In the genomic region with DNA sequence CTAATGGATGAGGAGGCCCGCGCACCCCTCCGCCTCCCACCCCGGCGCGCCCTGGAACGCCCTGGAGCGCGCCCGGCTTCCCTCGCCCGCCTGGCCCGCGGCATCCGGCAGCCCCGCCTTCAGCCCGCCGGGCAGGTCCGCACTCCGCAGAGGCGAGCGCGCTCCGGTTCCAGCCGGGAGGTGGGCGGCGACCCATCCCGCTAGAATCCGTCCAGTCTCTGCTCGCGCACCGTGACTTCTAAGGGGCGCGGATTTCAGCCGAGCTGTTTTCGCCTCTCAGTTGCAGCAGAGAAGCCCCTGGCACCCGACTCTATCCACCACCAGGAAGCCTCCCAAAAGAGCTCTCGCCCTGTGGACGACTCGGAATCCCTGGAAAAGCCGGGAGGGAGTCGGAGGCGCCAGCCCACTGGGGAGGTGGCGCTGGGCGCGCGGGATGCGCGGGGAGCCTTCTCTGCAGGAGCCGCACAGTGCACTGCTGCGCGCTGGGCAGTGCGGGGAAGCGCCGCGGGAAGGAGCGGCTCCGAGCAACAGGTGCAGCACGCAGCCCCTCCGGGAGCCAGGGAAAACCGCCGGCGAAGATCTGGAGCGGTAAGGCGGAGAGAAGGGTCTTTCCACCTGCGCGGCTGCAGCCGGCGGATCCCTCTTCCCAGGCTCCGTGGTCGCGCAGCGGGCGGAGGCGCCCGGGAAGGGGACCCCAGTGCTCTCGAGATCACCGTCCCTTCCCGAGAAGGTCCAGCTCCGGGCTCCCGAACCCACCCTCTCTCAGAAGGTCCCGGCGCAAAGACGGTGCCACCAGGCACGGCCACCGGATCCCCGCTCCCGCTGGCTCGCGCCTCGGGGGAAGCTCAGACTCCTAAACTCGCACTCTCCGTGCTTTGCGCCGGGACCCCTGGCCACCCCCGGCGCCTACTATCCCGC, we compare ENCODE assay signal across 11 cellular contexts. TPM values are rescaled to one million over a fixed set of nuclear protein-coding genes. Genes with fewer than 3 reads are reported as not detected.
DNase-seq lines count a peak whose midpoint lies in the region; ATAC-seq and TF ChIP-seq lines count a peak whose summit lies in the region.
"Had no signal": no experiment of that assay in that cellular context is flagged by ENCODE, and none has a peak within 500 bp of the region (broad histone marks: within the 10 kb centered on the region; RNA-seq: fewer than 3 reads in every experiment).

A gene with protein sequence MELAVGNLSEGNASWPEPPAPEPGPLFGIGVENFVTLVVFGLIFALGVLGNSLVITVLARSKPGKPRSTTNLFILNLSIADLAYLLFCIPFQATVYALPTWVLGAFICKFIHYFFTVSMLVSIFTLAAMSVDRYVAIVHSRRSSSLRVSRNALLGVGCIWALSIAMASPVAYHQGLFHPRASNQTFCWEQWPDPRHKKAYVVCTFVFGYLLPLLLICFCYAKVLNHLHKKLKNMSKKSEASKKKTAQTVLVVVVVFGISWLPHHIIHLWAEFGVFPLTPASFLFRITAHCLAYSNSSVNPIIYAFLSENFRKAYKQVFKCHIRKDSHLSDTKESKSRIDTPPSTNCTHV (plus strand): TSS at position 266 of the 918 bp plus-strand sequence. CDS start 701 bp downstream, outside the sequence.

- H3K9me3 ChIP-seq in SK-N-SH: no peaks in the 10 kb centered on the region
- peaks cover 5% of the 10 kb centered on the region for H3K9me3 ChIP-seq in iPS-18c (ENCODE audit: control insufficient read depth, insufficient read depth, low read length)

- peak; percentile 29 for DNase-seq in SK-N-SH
- no peak for DNase-seq in activated T-helper 1 cell treated with anti-CD3 and anti-CD28 coated beads, Interleukin-12 subunit alpha, Interleukin-12 subunit beta, Interleukin-2, Interleukin-4 antibody, amounts not matched to agents 30 ng/mL and 10 ng/mL and 1 ng/mL, durations not matched to agents 14 hours and 24 hours and 36 hours (ENCODE audit: low spot score)
- peak; percentile 3 for DNase-seq in stimulated activated naive CD8-positive, alpha-beta T cell treated with anti-CD3 and anti-CD28 coated beads, Interleukin-15, Interleukin-2, amounts not matched to agents 100 U/mL and 50 U/mL, for 24 hours
- DNase-seq in activated CD4-positive, CD25-positive, alpha-beta regulatory T cell (lab: John Stamatoyannopoulos, UW): no peak
- DNase-seq in HuH-7 (ENCODE audit: low spot score): no peak
- DNase-seq in amniotic stem cell (lab: John Stamatoyannopoulos, UW): no peak

- H3K4me3 ChIP-seq in SK-N-SH (ENCODE audit: low read depth in 2 of 2, low read length in 1 of 2): peak within 1 kb of the TSS in 1 of 2 experiments; percentile 21; a peak in 1 of 4 replicates
- peak within 1 kb of the TSS; percentile 63 for H3K4me3 ChIP-seq in iPS-18c (ENCODE audit: insufficient read depth, low read depth, low read length)

- no peak within 1 kb of the TSS for H2AFZ ChIP-seq in SK-N-SH (ENCODE audit: low read depth)

- H3K27me3 Mint-ChIP-seq in activated T-helper 1 cell treated with anti-CD3 and anti-CD28 coated beads, Interleukin-12 subunit alpha, Interleukin-12 subunit beta, Interleukin-2, Interleukin-4 antibody, amounts not matched to agents 30 ng/mL and 10 ng/mL and 1 ng/mL, durations not matched to agents 14 hours and 24 hours and 36 hours (ENCODE audit: insufficient read depth): peaks cover 57% of the 10 kb centered on the region

- peaks cover 12% of the 10 kb centered on the region for H3K4me1 Mint-ChIP-seq in activated T-helper 1 cell treated with anti-CD3 and anti-CD28 coated beads, Interleukin-12 subunit alpha, Interleukin-12 subunit beta, Interleukin-2, Interleukin-4 antibody, amounts not matched to agents 30 ng/mL and 10 ng/mL and 1 ng/mL, durations not matched to agents 14 hours and 24 hours and 36 hours (ENCODE audit: low read depth)

- ATAC-seq in SK-N-SH treated with all-trans-retinoic acid at 6 μM for 48 hours: no peak
- ATAC-seq in stimulated activated naive CD8-positive, alpha-beta T cell treated with anti-CD3 and anti-CD28 coated beads, Interleukin-15, Interleukin-2, amounts not matched to agents 100 U/mL and 50 U/mL, for 24 hours: no peak

- TF ChIP-seq RAD21 in SK-N-SH (IDR thresholded peaks at IDR 0.05; ENCODE audit: low read length): no peak

- no peak for TF ChIP-seq CTCF in SK-N-SH (IDR thresholded peaks at IDR 0.05)

- no peak for TF ChIP-seq EP300 in SK-N-SH (IDR thresholded peaks at IDR 0.05; ENCODE audit: borderline replicate concordance in 1 of 2, low read depth in 1 of 2, low read length in 1 of 2)

- peak within 1 kb of the TSS; percentile 17 for H3K4me3 Mint-ChIP-seq in activated T-helper 1 cell treated with anti-CD3 and anti-CD28 coated beads, Interleukin-12 subunit alpha, Interleukin-12 subunit beta, Interleukin-2, Interleukin-4 antibody, amounts not matched to agents 30 ng/mL and 10 ng/mL and 1 ng/mL, durations not matched to agents 14 hours and 24 hours and 36 hours

- H3K79me2 ChIP-seq in SK-N-SH (ENCODE audit: insufficient read depth): no peaks in the 10 kb centered on the region

- CTCF ChIA-PET in SK-N-SH (lab: Yijun Ruan, JAX): no interaction called here

- peak within 1 kb of the TSS; percentile 14 for H3K27ac Mint-ChIP-seq in activated T-helper 1 cell treated with anti-CD3 and anti-CD28 coated beads, Interleukin-12 subunit alpha, Interleukin-12 subunit beta, Interleukin-2, Interleukin-4 antibody, amounts not matched to agents 30 ng/mL and 10 ng/mL and 1 ng/mL, durations not matched to agents 14 hours and 24 hours and 36 hours

- H4K20me1 ChIP-seq in SK-N-SH (ENCODE audit: insufficient read depth): no peaks in the 10 kb centered on the region

- H3K36me3 ChIP-seq in SK-N-SH (replicated peaks in 1 of 2; ENCODE audit: control insufficient read depth in 1 of 2, insufficient read depth in 2 of 2, low read length in 1 of 2): no peaks in the 10 kb centered on the region

- WGBS in SK-N-SH (ENCODE audit: low lambda C conversion rate): 15% methylated on average over 5 of the region's 98 CpGs

- no peak within 1 kb of the TSS for H3K27ac ChIP-seq in SK-N-SH (ENCODE audit: low read depth in 2 of 2, low read length in 1 of 2)
- H3K27ac ChIP-seq: C4-2B, HL-60 had no signal

- H3K9ac ChIP-seq in SK-N-SH: no peak within 1 kb of the TSS

- peak within 1 kb of the TSS; percentile 17; the same call in 1 of the 2 replicates for H3K4me2 ChIP-seq in SK-N-SH

- peaks cover 20% of the 10 kb centered on the region for H3K9me3 Mint-ChIP-seq in activated T-helper 1 cell treated with anti-CD3 and anti-CD28 coated beads, Interleukin-12 subunit alpha, Interleukin-12 subunit beta, Interleukin-2, Interleukin-4 antibody, amounts not matched to agents 30 ng/mL and 10 ng/mL and 1 ng/mL, durations not matched to agents 14 hours and 24 hours and 36 hours

- no peaks in the 10 kb centered on the region for H3K9me2 ChIP-seq in SK-N-SH

- H3F3A ChIP-seq in SK-N-SH (replicated peaks; ENCODE audit: insufficient read depth): no peaks in the 10 kb centered on the region

- no peaks in the 10 kb centered on the region for H3K36me3 Mint-ChIP-seq in activated T-helper 1 cell treated with anti-CD3 and anti-CD28 coated beads, Interleukin-12 subunit alpha, Interleukin-12 subunit beta, Interleukin-2, Interleukin-4 antibody, amounts not matched to agents 30 ng/mL and 10 ng/mL and 1 ng/mL, durations not matched to agents 14 hours and 24 hours and 36 hours (ENCODE audit: low read depth)

- intact Hi-C loops in activated T-helper 1 cell treated with anti-CD3 and anti-CD28 coated beads, Interleukin-12 subunit alpha, Interleukin-12 subunit beta, Interleukin-2, Interleukin-4 antibody, amounts not matched to agents 30 ng/mL and 10 ng/mL and 1 ng/mL, durations not matched to agents 14 hours and 24 hours and 36 hours (cut with micrococcal nuclease): loop anchor here (5.0 kb wide), 1 partner anchor 107 kb away; no protein-coding TSS in a partner anchor

- no peaks in the 10 kb centered on the region for H3K27me3 ChIP-seq in SK-N-SH (ENCODE audit: insufficient read depth)

- no peaks in the 10 kb centered on the region for H3K4me1 ChIP-seq in SK-N-SH (ENCODE audit: control insufficient read depth in 1 of 2, insufficient read depth in 2 of 2, low read depth in 1 of 2, low read length in 1 of 2)

- POLR2A ChIA-PET in SK-N-SH (lab: Yijun Ruan, JAX): no interaction called here

TF ChIP-seq in SK-N-SH, 30 proteins besides CTCF, POLR2A, EP300 and RAD21:
- TF ChIP-seq NFIC (IDR thresholded peaks at IDR 0.05; ENCODE audit: borderline replicate concordance) (no peak), FOXJ3 (CRISPR knock-in tag; IDR thresholded peaks at IDR 0.05) (no peak), FOXM1 (IDR thresholded peaks at IDR 0.05; ENCODE audit: low read depth) (no peak), MEF2A (IDR thresholded peaks at IDR 0.05; ENCODE audit: borderline replicate concordance, low read depth) (no peak), NRF1 (IDR thresholded peaks at IDR 0.05; ENCODE audit: low read depth, low read length) (no peak), YY1 (IDR thresholded peaks at IDR 0.05; ENCODE audit: low read depth) (no peak), TEAD4 (IDR thresholded peaks at IDR 0.05; ENCODE audit: borderline replicate concordance, insufficient read depth) (no peak)

TF ChIP-seq in SK-N-SH treated with all-trans-retinoic acid at 6 μM for 48 hours, 23 proteins besides CTCF, POLR2A, EP300 and RAD21 (continues in another document):
- TF ChIP-seq CSDC2 (CRISPR knock-in tag; IDR thresholded peaks at IDR 0.05) (no peak), ZC3H10 (CRISPR knock-in tag; IDR thresholded peaks at IDR 0.05) (no peak), BACH2 (CRISPR knock-in tag; IDR thresholded peaks at IDR 0.05; ENCODE audit: borderline replicate concordance) (no peak), TOX (CRISPR knock-in tag; IDR thresholded peaks at IDR 0.05; ENCODE audit: borderline replicate concordance) (no peak), ESRRG (CRISPR knock-in tag; IDR thresholded peaks at IDR 0.05) (no peak), ARNTL (CRISPR knock-in tag; IDR thresholded peaks at IDR 0.05; ENCODE audit: borderline replicate concordance, low read depth) (no peak)
- TF ChIP-seq, protein P1, sequence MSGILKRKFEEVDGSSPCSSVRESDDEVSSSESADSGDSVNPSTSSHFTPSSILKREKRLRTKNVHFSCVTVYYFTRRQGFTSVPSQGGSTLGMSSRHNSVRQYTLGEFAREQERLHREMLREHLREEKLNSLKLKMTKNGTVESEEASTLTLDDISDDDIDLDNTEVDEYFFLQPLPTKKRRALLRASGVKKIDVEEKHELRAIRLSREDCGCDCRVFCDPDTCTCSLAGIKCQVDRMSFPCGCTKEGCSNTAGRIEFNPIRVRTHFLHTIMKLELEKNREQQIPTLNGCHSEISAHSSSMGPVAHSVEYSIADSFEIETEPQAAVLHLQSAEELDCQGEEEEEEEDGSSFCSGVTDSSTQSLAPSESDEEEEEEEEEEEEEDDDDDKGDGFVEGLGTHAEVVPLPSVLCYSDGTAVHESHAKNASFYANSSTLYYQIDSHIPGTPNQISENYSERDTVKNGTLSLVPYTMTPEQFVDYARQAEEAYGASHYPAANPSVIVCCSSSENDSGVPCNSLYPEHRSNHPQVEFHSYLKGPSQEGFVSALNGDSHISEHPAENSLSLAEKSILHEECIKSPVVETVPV (CRISPR knock-in tag; IDR thresholded peaks at IDR 0.05): no peak

RNA-seq across cellular contexts. Expression of the gene that starts here (rescaled TPM):
- polyA plus RNA-seq in SK-N-SH (2012; rRNA removed): not detected in 2 replicates
- not detected in 2 replicates for polyA plus RNA-seq in SK-N-SH (2012; cell fraction: cytosol; rRNA removed)
- polyA plus RNA-seq in SK-N-SH (2012; cell fraction: nucleus; rRNA removed): not detected in 2 replicates
- not detected in 2 replicates for total RNA-seq in activated T-helper 1 cell treated with anti-CD3 and anti-CD28 coated beads, Interleukin-12 subunit alpha, Interleukin-12 subunit beta, Interleukin-2, Interleukin-4 antibody, amounts not matched to agents 30 ng/mL and 10 ng/mL and 1 ng/mL, durations not matched to agents 14 hours and 24 hours and 36 hours
- total RNA-seq: renal cortical epithelial cell had no signal

Comparison
In these comparisons a context has a peak if more than half of its experiments do, and no peak if none do; other contexts are left out.
1. Peak in DNase-seq and H3K4me2 ChIP-seq in SK-N-SH; RNA of the gene not detected or under 1 TPM.